In genomic region chr4:38173935-38174334, GRCh38 we compare ENCODE assay signal across 26 cellular contexts.
DNase-seq lines count a peak whose midpoint lies in the region; ATAC-seq, FAIRE-seq and TF ChIP-seq lines count a peak whose summit lies in the region.
"Had no signal": no experiment of that assay in that cellular context is flagged by ENCODE, and none has a peak within 500 bp of the region (broad histone marks: within the 10 kb centered on the region; RNA-seq: fewer than 3 reads in every experiment).

No MANE protein-coding gene starts in this region.

- dilution Hi-C loops in mammary epithelial cell (cut with HindIII; ENCODE audit: low sequenced_read_pairs) (no loop called here), keratinocyte (cut with MboI; ENCODE audit: extremely low pct_ligation_motif_present, low sequenced_read_pairs) (no loop called here)

- DNase-seq in MCF 10A (ENCODE audit: unreplicated experiment), result no peak
- no peak for DNase-seq in breast epithelium (ENCODE audit: low spot score in 2 of 2)
- peak; percentile 92 for DNase-seq in mammary epithelial cell
- no peak for DNase-seq in keratinocyte (ENCODE audit: low read depth, low spot score)
- no peak for DNase-seq in MG63
- no peak for DNase-seq in DMS79 (lab: John Stamatoyannopoulos, UW)
- DNase-seq in kidney glomerular epithelial cell (lab: John Stamatoyannopoulos, UW), result no peak
- DNase-seq: activated CD4-positive, alpha-beta T cell treated with anti-CD3 and anti-CD28 coated beads for 4 hours; activated effector memory CD4-positive, alpha-beta T cell treated with Interleukin-2 at 50 U/mL for 16 hours; cortex of kidney; gastrocnemius medialis; H7; lower lobe of right lung; NCI-H146; NCI-H2107; NCI-H748 treated with DMSO at 0.1 percent for 48 hours; T1000; upper lobe of right lung; WERI-Rb-1 had no signal

- H3K4me3 Mint-ChIP-seq in MCF 10A (ENCODE audit: unreplicated experiment), result no peak overlapping the region
- H3K4me3 Mint-ChIP-seq: natural killer cell treated with Interleukin-12 subunit alpha and Interleukin-12 subunit beta and Interleukin-15 and Interleukin-18, amount 100 ng/mL, for 72 hours; stimulated activated effector memory CD8-positive, alpha-beta T cell treated with anti-CD3 and anti-CD28 coated beads, Interleukin-12 subunit alpha, Interleukin-12 subunit beta, amount 100 ng/mL, for 72 hours had no signal

- H3K36me3 ChIP-seq in breast epithelium, result no peaks in the 10 kb centered on the region
- H3K36me3 ChIP-seq in mammary epithelial cell (ENCODE audit: insufficient read depth, low read length), result no peaks in the 10 kb centered on the region
- no peaks in the 10 kb centered on the region for H3K36me3 ChIP-seq in keratinocyte (ENCODE audit: control insufficient read depth in 2 of 2, extremely low read depth in 1 of 2, insufficient read depth in 2 of 2, low read length in 2 of 2)
- H3K36me3 ChIP-seq in MG63, result no peaks in the 10 kb centered on the region
- H3K36me3 ChIP-seq: gastrocnemius medialis, lower lobe of right lung, suprapubic skin, upper lobe of right lung, WERI-Rb-1 had no signal

- no peak for ATAC-seq in HG02981 (IDR thresholded peaks at IDR 0.05; ENCODE audit: unreplicated experiment)
- ATAC-seq: gastrocnemius medialis; lower lobe of right lung; natural killer cell treated with Interleukin-12 subunit alpha and Interleukin-12 subunit beta and Interleukin-15 and Interleukin-18, amount 100 ng/mL, for 72 hours; stimulated activated effector memory CD8-positive, alpha-beta T cell treated with anti-CD3 and anti-CD28 coated beads, Interleukin-12 subunit alpha, Interleukin-12 subunit beta, amount 100 ng/mL, for 72 hours; upper lobe of right lung had no signal

- intact Hi-C loops in MCF 10A (cut with micrococcal nuclease) (no loop called here), breast epithelium (cut with DNase I; ENCODE audit: low total_unique reads) (no loop called here), mammary epithelial cell (cut with micrococcal nuclease) (loop anchor here (2.0 kb wide), 1 partner anchor 73 kb away; no protein-coding TSS in a partner anchor)

- no peak for TF ChIP-seq POLR2A in breast epithelium (IDR thresholded peaks at IDR 0.05)

- no peaks in the 10 kb centered on the region for H3K27me3 Mint-ChIP-seq in MCF 10A (ENCODE audit: insufficient read depth, unreplicated experiment)

- CTCF ChIA-PET in MCF 10A (lab: Yijun Ruan, JAX) (interaction anchor here (0.8 to 2.0 kb wide), 13 partner anchors 13 to 585 kb away, joined by 3 to 11 read pairs (median 4); no protein-coding TSS in a partner anchor), mammary epithelial cell (lab: Charles Lee; ENCODE audit: low non-redundant PET) (no interaction called here)

- H2AFZ ChIP-seq in mammary epithelial cell (ENCODE audit: low read depth, low read length), result peak overlapping the region; percentile 14
- no peak overlapping the region for H2AFZ ChIP-seq in keratinocyte (ENCODE audit: control insufficient read depth, low read length)

- WGBS in mammary epithelial cell (ENCODE audit: low coverage, missing lambda C conversion rate), result 48% methylated on average over 2 of the region's 2 CpGs

- TF ChIP-seq CTCF in MCF 10A (IDR thresholded peaks at IDR 0.05; ENCODE audit: unreplicated experiment) (no peak), breast epithelium (IDR thresholded peaks at IDR 0.05) (no peak), mammary epithelial cell (conservative IDR thresholded peaks at IDR 0.05 in 1 of 2, IDR thresholded peaks at IDR 0.05 in 1 of 2; ENCODE audit: extremely low read depth in 1 of 2, insufficient read depth in 1 of 2, low read depth in 1 of 2, low read length in 2 of 2) (no peak), keratinocyte (optimal IDR thresholded peaks at IDR 0.05 in 1 of 3, IDR thresholded peaks at IDR 0.05 in 1 of 3, conservative IDR thresholded peaks at IDR 0.05 in 1 of 3; ENCODE audit: extremely low read depth in 1 of 3, insufficient read depth in 2 of 3, low read length in 3 of 3) (no peak)

- H3K36me3 Mint-ChIP-seq in MCF 10A (ENCODE audit: insufficient read depth, unreplicated experiment), result no peaks in the 10 kb centered on the region
- H3K36me3 Mint-ChIP-seq: activated naive CD4-positive, alpha-beta T cell treated with anti-CD3 and anti-CD28 coated beads, Interleukin-2, amount 50 U/mL, for 72 hours; natural killer cell treated with Interleukin-12 subunit alpha and Interleukin-12 subunit beta and Interleukin-15 and Interleukin-18, amount 100 ng/mL, for 72 hours; stimulated activated effector memory CD8-positive, alpha-beta T cell treated with anti-CD3 and anti-CD28 coated beads, Interleukin-12 subunit alpha, Interleukin-12 subunit beta, amount 100 ng/mL, for 72 hours had no signal

- H3K79me2 ChIP-seq in mammary epithelial cell (ENCODE audit: insufficient read depth, low read length), result no peaks in the 10 kb centered on the region
- no peaks in the 10 kb centered on the region for H3K79me2 ChIP-seq in keratinocyte (ENCODE audit: control insufficient read depth, insufficient read depth, low read length)

- peak; percentile 83 for FAIRE-seq in keratinocyte (lab: Jason Lieb, UNC)
- FAIRE-seq: RCC 7860 had no signal

- H3K9me3 ChIP-seq in breast epithelium, result no peaks in the 10 kb centered on the region
- no peaks in the 10 kb centered on the region for H3K9me3 ChIP-seq in mammary epithelial cell (replicated peaks; ENCODE audit: insufficient read depth, low read length)
- H3K9me3 ChIP-seq in keratinocyte (ENCODE audit: control insufficient read depth, low read depth, low read length), result no peaks in the 10 kb centered on the region
- no peaks in the 10 kb centered on the region for H3K9me3 ChIP-seq in MG63
- H3K9me3 ChIP-seq: gastrocnemius medialis, lower lobe of right lung, suprapubic skin, upper lobe of right lung had no signal

- no peaks in the 10 kb centered on the region for H3K9me3 Mint-ChIP-seq in MCF 10A (ENCODE audit: unreplicated experiment)
- H3K9me3 Mint-ChIP-seq: natural killer cell treated with Interleukin-12 subunit alpha and Interleukin-12 subunit beta and Interleukin-15 and Interleukin-18, amount 100 ng/mL, for 72 hours; stimulated activated effector memory CD8-positive, alpha-beta T cell treated with anti-CD3 and anti-CD28 coated beads, Interleukin-12 subunit alpha, Interleukin-12 subunit beta, amount 100 ng/mL, for 72 hours had no signal

- POLR2A ChIA-PET in MCF 10A (lab: Yijun Ruan, JAX), result interaction anchor here (0.6 to 3.9 kb wide), 8 partner anchors 11 to 500 kb away, joined by 3 to 20 read pairs (median 3); no protein-coding TSS in a partner anchor

- no peaks in the 10 kb centered on the region for H3K9me1 ChIP-seq in keratinocyte (ENCODE audit: control insufficient read depth, extremely low read depth, insufficient read depth, low read length)

- peaks cover 45% of the 10 kb centered on the region for H3K4me1 Mint-ChIP-seq in MCF 10A (ENCODE audit: insufficient read depth, unreplicated experiment)

- peak overlapping the region; percentile 16 for H3K27ac Mint-ChIP-seq in MCF 10A (ENCODE audit: low read depth, unreplicated experiment)
- H3K27ac Mint-ChIP-seq: activated naive CD4-positive, alpha-beta T cell treated with anti-CD3 and anti-CD28 coated beads, Interleukin-2, amount 50 U/mL, for 72 hours; natural killer cell treated with Interleukin-12 subunit alpha and Interleukin-12 subunit beta and Interleukin-15 and Interleukin-18, amount 100 ng/mL, for 72 hours; stimulated activated effector memory CD8-positive, alpha-beta T cell treated with anti-CD3 and anti-CD28 coated beads, Interleukin-12 subunit alpha, Interleukin-12 subunit beta, amount 100 ng/mL, for 72 hours had no signal

- H3K4me1 ChIP-seq in breast epithelium (no peaks in the 10 kb centered on the region), mammary epithelial cell (ENCODE audit: insufficient read depth, low read length) (peaks cover 27% of the 10 kb centered on the region), keratinocyte (ENCODE audit: control insufficient read depth, extremely low read depth, insufficient read depth, low read length) (peaks cover 55% of the 10 kb centered on the region)

- in situ Hi-C loops in mammary epithelial cell (cut with MboI; ENCODE audit: low sequenced_read_pairs in 2 of 2), result loop anchor here in 1 of 2 donors (10.0 kb wide), 1 partner anchor 109 kb away; no protein-coding TSS in a partner anchor

- H3K27ac ChIP-seq in breast epithelium (no peak overlapping the region), mammary epithelial cell (ENCODE audit: insufficient read depth, low read depth, low read length) (peak overlapping the region; percentile 55), keratinocyte (ENCODE audit: control insufficient read depth, insufficient read depth, low read length) (peak overlapping the region; percentile 65)
- H3K27ac ChIP-seq: gastrocnemius medialis, HL-60, lower lobe of right lung, suprapubic skin, upper lobe of right lung, WERI-Rb-1 had no signal

- H3K4me3 ChIP-seq in breast epithelium (no peak overlapping the region), mammary epithelial cell (replicated peaks in 1 of 3; ENCODE audit: insufficient read depth in 1 of 3, low read depth in 2 of 3, low read length in 3 of 3) (no peak overlapping the region), keratinocyte (ENCODE audit: control insufficient read depth in 2 of 3, extremely low read depth in 1 of 3, insufficient read depth in 2 of 3, low read depth in 1 of 3, low read length in 3 of 3) (peak overlapping the region in 1 of 3 experiments; percentile 13), MG63 (no peak overlapping the region)
- H3K4me3 ChIP-seq: gastrocnemius medialis, lower lobe of right lung, suprapubic skin, upper lobe of right lung had no signal

- BruUV-seq in MCF 10A (replicated peaks; lab: Mats Ljungman, UMichigan) (no TSS peak), mammary epithelial cell (replicated peaks; lab: Mats Ljungman, UMichigan) (no TSS peak)

- H3K27me3 ChIP-seq in breast epithelium (no peaks in the 10 kb centered on the region), mammary epithelial cell (ENCODE audit: insufficient read depth, low read length) (no peaks in the 10 kb centered on the region), keratinocyte (ENCODE audit: control insufficient read depth, extremely low read depth, insufficient read depth, low read length) (no peaks in the 10 kb centered on the region), MG63 (no peaks in the 10 kb centered on the region)
- H3K27me3 ChIP-seq: gastrocnemius medialis, suprapubic skin, upper lobe of right lung had no signal

- no peak overlapping the region for H3K4me2 ChIP-seq in mammary epithelial cell (ENCODE audit: insufficient read depth, low read depth, low read length)
- peak overlapping the region; percentile 35 for H3K4me2 ChIP-seq in keratinocyte (ENCODE audit: control insufficient read depth, extremely low read depth, insufficient read depth, low read depth, low read length)

- H4K20me1 ChIP-seq in mammary epithelial cell (ENCODE audit: insufficient read depth, low read length) (no peaks in the 10 kb centered on the region), keratinocyte (ENCODE audit: control insufficient read depth, extremely low read depth, insufficient read depth, low read length) (no peaks in the 10 kb centered on the region)

- H3K9ac ChIP-seq in mammary epithelial cell (ENCODE audit: insufficient read depth, low read length), result no peak overlapping the region
- H3K9ac ChIP-seq in keratinocyte (ENCODE audit: control insufficient read depth, extremely low read depth, insufficient read depth, low read length), result no peak overlapping the region

Comparison
In these comparisons a context has a peak if more than half of its experiments do, and no peak if none do; other contexts are left out.
1. H3K27ac ChIP-seq: peak in mammary epithelial cell (single experiment) and keratinocyte (single experiment); none in breast epithelium (0 of 2).